In genomic region chr3:136069933-136070332, GRCh38 we compare ENCODE assay signal across 2 cellular contexts.
TF ChIP-seq lines count a peak whose summit lies in the region.

No MANE protein-coding gene starts in this region.

TF ChIP-seq in SK-N-SH, 30 proteins besides CTCF, POLR2A, EP300 and RAD21:
- no peak for TF ChIP-seq CHD2 (IDR thresholded peaks at IDR 0.05; ENCODE audit: low read length, partially characterized antibody)
- TF ChIP-seq MXI1 (IDR thresholded peaks at IDR 0.05; ENCODE audit: low read depth, low read length) = no peak
- no peak for TF ChIP-seq MEF2A (IDR thresholded peaks at IDR 0.05; ENCODE audit: borderline replicate concordance, low read depth)
- no peak for TF ChIP-seq GABPA (IDR thresholded peaks at IDR 0.05; ENCODE audit: low read depth)
- TF ChIP-seq TCF12 (IDR thresholded peaks at IDR 0.05) = no peak

TF ChIP-seq in SK-N-SH treated with all-trans-retinoic acid at 6 μM for 48 hours, 23 proteins besides CTCF, POLR2A, EP300 and RAD21:
- TF ChIP-seq BACH2 (CRISPR knock-in tag; IDR thresholded peaks at IDR 0.05; ENCODE audit: borderline replicate concordance) (no peak), SNAI2 (CRISPR knock-in tag; IDR thresholded peaks at IDR 0.05) (no peak), PPARA (CRISPR knock-in tag; IDR thresholded peaks at IDR 0.05; ENCODE audit: borderline replicate concordance) (no peak), ARNTL (CRISPR knock-in tag; IDR thresholded peaks at IDR 0.05; ENCODE audit: borderline replicate concordance, low read depth) (no peak), OSR1 (CRISPR knock-in tag; IDR thresholded peaks at IDR 0.05) (no peak), GLIS3 (CRISPR knock-in tag; IDR thresholded peaks at IDR 0.05) (no peak), ISL1 (CRISPR knock-in tag; IDR thresholded peaks at IDR 0.05) (no peak), ZNF8 (CRISPR knock-in tag; IDR thresholded peaks at IDR 0.05) (no peak), TSHZ2 (CRISPR knock-in tag; IDR thresholded peaks at IDR 0.05) (no peak)
